Comparison of ENCODE assay signal across 10 cellular contexts in genomic region chr1:183652547-183653467, GRCh38. TPM values are rescaled to one million over a fixed set of nuclear protein-coding genes. Genes with fewer than 3 reads are reported as not detected.
A peak's percentile ranks its signal among the peaks of the same experiment; 100 is the strongest.
DNase-seq lines count a peak whose midpoint lies in the region; ATAC-seq, FAIRE-seq and TF ChIP-seq lines count a peak whose summit lies in the region.
"Had no signal": no experiment of that assay in that cellular context is flagged by ENCODE, and none has a peak within 500 bp of the region (broad histone marks: within the 10 kb centered on the region; RNA-seq: fewer than 3 reads in every experiment).

TSS of gene APOBEC4 (minus strand) at chr1:183653316. CDS start at chr1:183648781, 4,535 bp downstream.

- H2AFZ ChIP-seq in DND-41 (ENCODE audit: low read depth, low read length), result no peak within 1 kb of the TSS

- no peaks in the 10 kb centered on the region for H3K9me3 ChIP-seq in DND-41 (ENCODE audit: insufficient read depth, low read length, severe bottlenecking)
- no peaks in the 10 kb centered on the region for H3K9me3 ChIP-seq in WERI-Rb-1 (ENCODE audit: severe bottlenecking)

- H3K27me3 ChIP-seq in DND-41 (ENCODE audit: insufficient read depth, low read length, poor library complexity) (no peaks in the 10 kb centered on the region), WERI-Rb-1 (ENCODE audit: insufficient read depth, low read depth, severe bottlenecking) (no peaks in the 10 kb centered on the region)

- no peak within 1 kb of the TSS for H3K4me2 ChIP-seq in DND-41 (ENCODE audit: insufficient read depth, low read length)

- H3K9ac ChIP-seq in DND-41 (ENCODE audit: low read depth, low read length), result no peak within 1 kb of the TSS

- H3K27ac ChIP-seq in DND-41 (ENCODE audit: low read length) (no peak within 1 kb of the TSS), WERI-Rb-1 (peak within 1 kb of the TSS; percentile 5)

- TF ChIP-seq CTCF in DND-41 (IDR thresholded peaks at IDR 0.05; ENCODE audit: borderline replicate concordance, extremely low read depth, low read length, poor library complexity, severe bottlenecking), result no peak
- no peak for TF ChIP-seq CTCF in WERI-Rb-1 (IDR thresholded peaks at IDR 0.05; ENCODE audit: low read depth, low read length)

- no peaks in the 10 kb centered on the region for H3K36me3 ChIP-seq in DND-41 (ENCODE audit: insufficient read depth, low read length)
- H3K36me3 ChIP-seq in WERI-Rb-1, result no peaks in the 10 kb centered on the region

- peak; percentile 4 for FAIRE-seq in HTR-8/SVneo (lab: Jason Lieb, UNC)
- FAIRE-seq: astrocyte had no signal

- no peaks in the 10 kb centered on the region for H3K4me1 ChIP-seq in DND-41 (ENCODE audit: insufficient read depth, low read length)

- intact Hi-C loops in left colon (cut with DNase I, micrococcal nuclease), result loop anchor here (5.0 to 10.0 kb wide), 2 partner anchors 262 to 264 kb away; no protein-coding TSS in a partner anchor

- DNase-seq in DND-41 (no peak), HTR-8/SVneo (ENCODE audit: insufficient read length, low spot score) (no peak), WERI-Rb-1 (peak; percentile 42), left colon (peak; percentile 11 to 50), AG08396 (ENCODE audit: low spot score) (no peak), MV-4-11 (lab: John Stamatoyannopoulos, UW) (no peak)
- DNase-seq in stimulated activated CD4-positive, alpha-beta T cell treated with anti-CD3 and anti-CD28 coated beads, Interleukin-12 subunit alpha, Interleukin-12 subunit beta, amount 100 ng/mL, for 4 hours, result no peak
- no peak for DNase-seq in effector CD4-positive, alpha-beta T cell

- H3K79me2 ChIP-seq in DND-41 (ENCODE audit: insufficient read depth, low read length), result no peaks in the 10 kb centered on the region

- peak; percentile 39; the same call in 2 of the 3 replicates for ATAC-seq in DND-41 (ENCODE audit: insufficient read depth, low read depth)
- peak; percentile 94 for ATAC-seq in left colon

- no peaks in the 10 kb centered on the region for H4K20me1 ChIP-seq in DND-41 (ENCODE audit: insufficient read depth, low read length)

- no peak within 1 kb of the TSS for H3K4me3 ChIP-seq in DND-41 (ENCODE audit: low read depth in 1 of 2, low read length in 2 of 2)
- H3K4me3 ChIP-seq in WERI-Rb-1 (ENCODE audit: low read depth, low read length), result no peak within 1 kb of the TSS

RNA-seq across cellular contexts. Expression of gene APOBEC4, which starts in this region (rescaled TPM):
- under 1 TPM in 1 of 2 donors, not detected in 1; 0.25 TPM for total RNA-seq in left colon
- total RNA-seq: astrocyte, NCI-H460 had no signal

Comparison
In these comparisons a context has a peak if more than half of its experiments do, and no peak if none do; other contexts are left out.
1. Peak in DNase-seq and ATAC-seq in left colon; RNA of the gene not detected or under 1 TPM.